Comparison of ENCODE assay signal across 1 cellular context in genomic region chr1:208235356-208235982, GRCh38.
TF ChIP-seq lines count a peak whose summit lies in the region.

No MANE protein-coding gene starts in this region.

TF ChIP-seq in K562, 482 proteins besides CTCF, POLR2A, EP300 and RAD21 (continues in another document):
- TF ChIP-seq ZNF717 (CRISPR knock-in tag; IDR thresholded peaks at IDR 0.05), result no peak
- no peak for TF ChIP-seq POLR2H (tag; IDR thresholded peaks at IDR 0.05; ENCODE audit: low read depth)
- no peak for TF ChIP-seq ZNF551 (CRISPR knock-in tag; IDR thresholded peaks at IDR 0.05)
- TF ChIP-seq ZNF57 (CRISPR knock-in tag; IDR thresholded peaks at IDR 0.05), result no peak
- no peak for TF ChIP-seq GTF2F1 (IDR thresholded peaks at IDR 0.05; ENCODE audit: low read depth, low read length)
- no peak; the same call in 1 of the 2 replicates for TF ChIP-seq ETV5 (CRISPR knock-in tag; IDR thresholded peaks at IDR 0.05; ENCODE audit: low read depth)
- no peak for TF ChIP-seq MCM7 (IDR thresholded peaks at IDR 0.05)
- TF ChIP-seq ZNF408 (CRISPR knock-in tag; IDR thresholded peaks at IDR 0.05; ENCODE audit: low read depth), result no peak
- no peak for TF ChIP-seq ZNF311 (CRISPR knock-in tag; IDR thresholded peaks at IDR 0.05)
- TF ChIP-seq ZNF134 (CRISPR knock-in tag; conservative IDR thresholded peaks at IDR 0.05), result no peak
- TF ChIP-seq ZFX (CRISPR knock-in tag; IDR thresholded peaks at IDR 0.05), result no peak
- no peak for TF ChIP-seq E2F3 (CRISPR knock-in tag; IDR thresholded peaks at IDR 0.05)
- TF ChIP-seq TCF7 (IDR thresholded peaks at IDR 0.05; ENCODE audit: borderline replicate concordance), result no peak
- no peak for TF ChIP-seq RB1 (IDR thresholded peaks at IDR 0.05; ENCODE audit: low read depth)
- no peak for TF ChIP-seq ZBTB11 (CRISPR knock-in tag; IDR thresholded peaks at IDR 0.05)
- no peak for TF ChIP-seq ZNF318 (IDR thresholded peaks at IDR 0.05; ENCODE audit: borderline replicate concordance in 1 of 2, low read depth in 1 of 2)
- no peak for TF ChIP-seq ZHX1 (conservative IDR thresholded peaks at IDR 0.05; ENCODE audit: low read length)
- no peak for TF ChIP-seq MCM5 (IDR thresholded peaks at IDR 0.05; ENCODE audit: low read depth)
- no peak for TF ChIP-seq ZKSCAN3 (CRISPR knock-in tag; IDR thresholded peaks at IDR 0.05)
- TF ChIP-seq NFE2L1 (tag; IDR thresholded peaks at IDR 0.05; ENCODE audit: borderline replicate concordance, low read depth), result no peak
- no peak for TF ChIP-seq EZH2 (IDR thresholded peaks at IDR 0.05; ENCODE audit: borderline replicate concordance, low read depth, low read length)
- TF ChIP-seq MTA3 (IDR thresholded peaks at IDR 0.05; ENCODE audit: borderline replicate concordance), result 0 out of 2 replicates have a peak, but pooled peaks have one; percentile 8
- TF ChIP-seq NFYB (IDR thresholded peaks at IDR 0.05; ENCODE audit: extremely low read depth, insufficient read length), result no peak
- TF ChIP-seq MYNN (IDR thresholded peaks at IDR 0.05), result no peak
- no peak for TF ChIP-seq MYNN (CRISPR knock-in tag; IDR thresholded peaks at IDR 0.05)
- no peak for TF ChIP-seq BHLHE40 (IDR thresholded peaks at IDR 0.05; ENCODE audit: low read length)
- TF ChIP-seq RNF219 (CRISPR knock-in tag; IDR thresholded peaks at IDR 0.05), result no peak
- no peak for TF ChIP-seq ARID3A (IDR thresholded peaks at IDR 0.05; ENCODE audit: borderline replicate concordance, low read depth, low read length)
- no peak for TF ChIP-seq GTF2E2 (tag; IDR thresholded peaks at IDR 0.05)
- no peak for TF ChIP-seq ILF3 (IDR thresholded peaks at IDR 0.05; ENCODE audit: borderline replicate concordance)
- TF ChIP-seq PRDM10 (IDR thresholded peaks at IDR 0.05; ENCODE audit: partially characterized antibody), result no peak
- TF ChIP-seq ZSCAN32 (CRISPR knock-in tag; IDR thresholded peaks at IDR 0.05), result no peak
- no peak for TF ChIP-seq SOX6 (IDR thresholded peaks at IDR 0.05)
- TF ChIP-seq BCOR (IDR thresholded peaks at IDR 0.05), result peak; percentile 93
- TF ChIP-seq E2F8 (IDR thresholded peaks at IDR 0.05; ENCODE audit: low read depth, partially characterized antibody), result no peak
